In the genomic region with DNA sequence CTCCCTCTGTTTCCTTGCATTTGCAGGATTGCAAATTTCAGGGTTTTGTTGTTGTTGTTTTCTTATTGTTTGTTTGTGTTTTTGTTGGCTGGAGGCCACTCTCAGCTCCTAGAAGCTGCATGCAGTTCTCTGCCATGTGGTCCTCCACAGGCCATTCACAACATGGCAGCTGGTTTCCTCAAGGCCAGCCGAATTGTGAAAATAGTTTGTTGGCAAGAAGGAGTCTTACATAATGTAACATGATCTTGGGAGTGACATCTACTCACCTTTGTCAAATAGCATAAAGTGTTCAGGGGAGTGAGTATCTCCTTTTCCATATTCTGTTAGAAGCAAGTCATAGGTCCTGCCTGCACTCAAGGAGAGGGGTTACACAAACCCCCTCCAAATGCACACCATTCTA, we compare ENCODE assay signal across 21 cellular contexts. TPM values are rescaled to one million over a fixed set of nuclear protein-coding genes. Genes with fewer than 3 reads are reported as not detected.
DNase-seq lines count a peak whose midpoint lies in the region; ATAC-seq and TF ChIP-seq lines count a peak whose summit lies in the region.
"Had no signal": no experiment of that assay in that cellular context is flagged by ENCODE, and none has a peak within 500 bp of the region (broad histone marks: within the 10 kb centered on the region; RNA-seq: fewer than 3 reads in every experiment).

No MANE protein-coding gene starts in this region.

- CTCF ChIA-PET in CD8-positive, alpha-beta memory T cell (lab: Charles Lee): no interaction called here
- CTCF ChIA-PET in PC-3 (lab: Charles Lee): no interaction called here

- 0 out of 2 replicates have a peak, but pooled peaks cover 3% of the 10 kb centered on the region for H3K9me2 ChIP-seq in PC-3 (replicated peaks; ENCODE audit: low read length)

- H3K27me3 ChIP-seq in CD8-positive, alpha-beta memory T cell (ENCODE audit: insufficient read depth, low read length, poor library complexity, severe bottlenecking): no peaks in the 10 kb centered on the region
- H3K27me3 ChIP-seq in PC-3 (ENCODE audit: low read length): no peaks in the 10 kb centered on the region
- H3K27me3 ChIP-seq: SJSA1 had no signal

- no peak overlapping the region for H3K4me3 Mint-ChIP-seq in CD8-positive, alpha-beta memory T cell
- H3K4me3 Mint-ChIP-seq in immature natural killer cell (no peak overlapping the region), mesothelial cell of epicardium (no peak overlapping the region)
- H3K4me3 Mint-ChIP-seq: CD14-positive monocyte; T-helper 1 cell treated with Interleukin-12 subunit alpha and Interleukin-12 subunit beta and Interleukin-4 antibody, amounts not matched to agents 30 μg/mL and 1 μg/mL, for 36 hours had no signal

- no TSS peak for BruUV-seq in PC-3 (replicated peaks; lab: Mats Ljungman, UMichigan)

- no peaks in the 10 kb centered on the region for H3K36me3 ChIP-seq in CD8-positive, alpha-beta memory T cell (ENCODE audit: insufficient read depth, low read length)
- H3K36me3 ChIP-seq in PC-3 (ENCODE audit: low read depth, low read length): no peaks in the 10 kb centered on the region
- H3K36me3 ChIP-seq: SJSA1 had no signal

- intact Hi-C loops in PC-3 (cut with micrococcal nuclease): no loop called here
- intact Hi-C loops in Right ventricle myocardium inferior (cut with DNase I): no loop called here

- ATAC-seq in PC-3 (peak; percentile 79), Right ventricle myocardium inferior (no peak)
- ATAC-seq: GM12878, Panc1 had no signal

- H3K9ac ChIP-seq in PC-3 (ENCODE audit: low read length): no peak overlapping the region

- H3K27ac ChIP-seq in 22Rv1: peak overlapping the region; percentile 34; the same call in 1 of the 2 replicates
- H3K27ac ChIP-seq in CD8-positive, alpha-beta memory T cell (ENCODE audit: low read depth, low read length): peak overlapping the region; percentile 43
- no peak overlapping the region for H3K27ac ChIP-seq in PC-3 (ENCODE audit: low read length)
- H3K27ac ChIP-seq: SJSA1 had no signal

- peak overlapping the region in 1 of 8 donors; percentile 43 for H3K27ac Mint-ChIP-seq in CD8-positive, alpha-beta memory T cell
- peak overlapping the region in 5 of 6 donors; percentile 60 to 97 (median 66) for H3K27ac Mint-ChIP-seq in immature natural killer cell
- no peak overlapping the region for H3K27ac Mint-ChIP-seq in mesothelial cell of epicardium
- H3K27ac Mint-ChIP-seq: CD14-positive monocyte; T-helper 1 cell treated with Interleukin-12 subunit alpha and Interleukin-12 subunit beta and Interleukin-4 antibody, amounts not matched to agents 30 μg/mL and 1 μg/mL, for 36 hours had no signal

- H3K4me3 ChIP-seq in CD8-positive, alpha-beta memory T cell (ENCODE audit: low read length): no peak overlapping the region
- H3K4me3 ChIP-seq in PC-3 (ENCODE audit: low read length): no peak overlapping the region
- H3K4me3 ChIP-seq: GM12878, SJSA1 had no signal

- no peak for TF ChIP-seq CTCF in 22Rv1 (IDR thresholded peaks at IDR 0.05)
- no peak for TF ChIP-seq CTCF in PC-3 (conservative IDR thresholded peaks at IDR 0.05; ENCODE audit: low read depth, low read length)
- TF ChIP-seq CTCF in mesothelial cell of epicardium (IDR thresholded peaks at IDR 0.05; ENCODE audit: unreplicated experiment): no peak

- no peaks in the 10 kb centered on the region for H4K20me1 ChIP-seq in PC-3 (ENCODE audit: low read length)

- 0 out of 2 replicates have a peak overlapping the region, but pooled peaks have one; percentile 12 for H3K4me2 ChIP-seq in PC-3 (ENCODE audit: low read length)

- peaks cover 0 to 3% of the 10 kb centered on the region in 2 donors for H3K27me3 Mint-ChIP-seq in CD8-positive, alpha-beta memory T cell
- H3K27me3 Mint-ChIP-seq in immature natural killer cell (ENCODE audit: low read depth in 3 of 3) (peaks cover 0 to 9% (median 4%) of the 10 kb centered on the region in 3 donors), mesothelial cell of epicardium (ENCODE audit: low read depth) (no peaks in the 10 kb centered on the region)

- no peaks in the 10 kb centered on the region for H3F3A ChIP-seq in PC-3 (ENCODE audit: low read length, unreplicated experiment)

- H3K36me3 Mint-ChIP-seq in CD8-positive, alpha-beta memory T cell: peaks cover 0 to 8% (median 0%) of the 10 kb centered on the region in 3 donors
- H3K36me3 Mint-ChIP-seq in immature natural killer cell: peaks cover 3 to 8% (median 6%) of the 10 kb centered on the region in 3 donors
- H3K36me3 Mint-ChIP-seq in mesothelial cell of epicardium: no peaks in the 10 kb centered on the region
- H3K36me3 Mint-ChIP-seq: CD14-positive monocyte had no signal

- no peaks in the 10 kb centered on the region for H3K4me1 ChIP-seq in CD8-positive, alpha-beta memory T cell (ENCODE audit: insufficient read depth, low read length)
- H3K4me1 ChIP-seq in PC-3 (ENCODE audit: insufficient read depth, low read length): peaks cover 18% of the 10 kb centered on the region

- H3K9me3 Mint-ChIP-seq in CD8-positive, alpha-beta memory T cell: no peaks in the 10 kb centered on the region
- no peaks in the 10 kb centered on the region for H3K9me3 Mint-ChIP-seq in immature natural killer cell
- H3K9me3 Mint-ChIP-seq in mesothelial cell of epicardium: no peaks in the 10 kb centered on the region
- H3K9me3 Mint-ChIP-seq: CD14-positive monocyte; T-helper 1 cell treated with Interleukin-12 subunit alpha and Interleukin-12 subunit beta and Interleukin-4 antibody, amounts not matched to agents 30 μg/mL and 1 μg/mL, for 36 hours had no signal

- no peak for DNase-seq in CD8-positive, alpha-beta memory T cell
- DNase-seq in PC-3 (peak; percentile 51), immature natural killer cell (no peak), mesothelial cell of epicardium (ENCODE audit: low spot score in 2 of 2, unreplicated experiment in 2 of 2) (no peak), Right ventricle myocardium inferior (ENCODE audit: missing footprints) (no peak), NCI-H82 (lab: John Stamatoyannopoulos, UW) (no peak)
- DNase-seq: ACHN, GF-D8, HCEC 1CT, MV-4-11, NCI-H1436, NCI-H2081, NCI-H2227 treated with DMSO at 0.1 percent for 48 hours, NCI-H510A treated with DMSO at 0.1 percent for 48 hours, NCI-H774 had no signal

- H3K9me3 ChIP-seq in CD8-positive, alpha-beta memory T cell (ENCODE audit: low read length): no peaks in the 10 kb centered on the region
- H3K9me3 ChIP-seq in PC-3 (ENCODE audit: low read length): no peaks in the 10 kb centered on the region
- H3K9me3 ChIP-seq: SJSA1 had no signal

- peaks cover 0 to 16% (median 9%) of the 10 kb centered on the region in 3 donors for H3K4me1 Mint-ChIP-seq in CD8-positive, alpha-beta memory T cell
- H3K4me1 Mint-ChIP-seq in immature natural killer cell (peaks cover 38 to 47% of the 10 kb centered on the region in 2 donors), mesothelial cell of epicardium (no peaks in the 10 kb centered on the region)

- POLR2A ChIA-PET in CD8-positive, alpha-beta memory T cell (lab: Charles Lee): no interaction called here
- POLR2A ChIA-PET in PC-3 (lab: Charles Lee; ENCODE audit: unreplicated experiment): no interaction called here

- peak overlapping the region; percentile 81 for H2AFZ ChIP-seq in PC-3 (ENCODE audit: low read length)

- H3K79me2 ChIP-seq in PC-3 (ENCODE audit: low read length): no peaks in the 10 kb centered on the region

RNA-seq across cellular contexts. Expression of gene UAP1, which starts 10.6 kb away (rescaled TPM):
- 10 to 100 TPM; 36.6 to 37.2 TPM for total RNA-seq in CD8-positive, alpha-beta memory T cell
- 37.9 TPM for polyA plus RNA-seq in CD8-positive, alpha-beta memory T cell
- total RNA-seq in PC-3 (2014; rRNA removed): 116 and 118 TPM in 2 replicates
- polyA plus RNA-seq in immature natural killer cell: 10 to 100 TPM; 49.0 to 87.1 (median 57.0) TPM
- total RNA-seq in mesothelial cell of epicardium: 29.4 to 31.0 TPM (median 30.4 TPM) in 3 replicates
- total RNA-seq in Right ventricle myocardium inferior: 28.9 TPM

RNA-seq across cellular contexts. Expression of gene UHMK1, which starts 53.3 kb away (rescaled TPM):
- 10 to 100 TPM; 67.7 to 67.9 TPM for total RNA-seq in CD8-positive, alpha-beta memory T cell
- polyA plus RNA-seq in CD8-positive, alpha-beta memory T cell: 54.3 TPM
- total RNA-seq in PC-3 (2014; rRNA removed) (69.4 and 70.4 TPM in 2 replicates), mesothelial cell of epicardium (22.4 to 23.6 TPM (median 23.3 TPM) in 3 replicates), Right ventricle myocardium inferior (21.6 TPM)
- 10 to 100 TPM; 46.1 to 80.9 (median 68.8) TPM for polyA plus RNA-seq in immature natural killer cell
